In the genomic region with DNA sequence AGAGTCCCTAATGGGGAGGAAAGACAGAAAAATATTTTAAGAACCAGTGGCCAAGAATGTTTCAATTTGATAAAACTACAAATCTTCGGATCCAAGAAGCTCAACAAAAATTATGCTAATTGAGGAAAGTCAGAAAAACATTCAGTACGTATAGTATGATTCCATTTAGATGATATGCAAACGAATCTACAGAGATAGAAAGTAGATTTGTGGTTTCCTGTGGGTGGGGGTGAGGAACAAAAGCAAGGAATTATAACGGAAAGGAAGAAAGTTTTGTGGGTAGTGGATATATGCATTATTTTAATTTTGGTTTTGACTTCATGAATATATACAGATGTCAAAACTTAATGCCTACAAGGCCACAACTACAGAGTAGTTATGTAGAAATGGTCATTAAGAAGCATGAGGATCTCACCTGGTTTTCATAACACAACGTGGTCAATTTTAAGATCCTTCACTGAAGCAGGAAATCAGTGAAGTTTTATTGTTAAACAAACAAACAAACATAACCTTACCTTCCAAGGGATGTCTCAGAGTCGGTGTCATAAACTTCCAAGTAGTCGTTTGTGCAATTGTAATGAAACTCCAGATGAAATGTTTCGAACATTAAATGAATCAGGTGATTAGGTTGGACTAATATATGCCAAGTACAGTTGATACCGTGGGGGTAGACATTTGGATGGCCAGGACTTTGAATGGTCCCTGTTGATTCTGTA, we compare ENCODE assay signal across 18 cellular contexts.
A peak's percentile ranks its signal among the peaks of the same experiment; 100 is the strongest.
DNase-seq lines count a peak whose midpoint lies in the region; ATAC-seq and TF ChIP-seq lines count a peak whose summit lies in the region.
"Had no signal": no experiment of that assay in that cellular context is flagged by ENCODE, and none has a peak within 500 bp of the region (broad histone marks: within the 10 kb centered on the region; RNA-seq: fewer than 3 reads in every experiment).

No MANE protein-coding gene starts in this region.

- H3K27me3 Mint-ChIP-seq in activated T-cell treated with anti-CD3 and anti-CD28 coated beads, Interleukin-2, amount 50 U/mL, for 72 hours (ENCODE audit: low read depth): no peaks in the 10 kb centered on the region
- no peaks in the 10 kb centered on the region for H3K27me3 Mint-ChIP-seq in stimulated activated naive CD8-positive, alpha-beta T cell treated with anti-CD3 and anti-CD28 coated beads, Interleukin-15, Interleukin-2, amounts not matched to agents 100 ng/mL and 50 ng/mL, for 24 hours
- H3K27me3 Mint-ChIP-seq: memory B cell had no signal

- peaks cover 29% of the 10 kb centered on the region for H3K4me1 Mint-ChIP-seq in activated T-cell treated with anti-CD3 and anti-CD28 coated beads, Interleukin-2, amount 50 U/mL, for 72 hours (ENCODE audit: low read depth)
- H3K4me1 Mint-ChIP-seq in stimulated activated naive CD8-positive, alpha-beta T cell treated with anti-CD3 and anti-CD28 coated beads, Interleukin-15, Interleukin-2, amounts not matched to agents 100 ng/mL and 50 ng/mL, for 24 hours (ENCODE audit: low read depth): peaks cover 38% of the 10 kb centered on the region

- H3K27ac Mint-ChIP-seq in activated T-cell treated with anti-CD3 and anti-CD28 coated beads, Interleukin-2, amount 50 U/mL, for 72 hours: peak overlapping the region; percentile 60
- peak overlapping the region; percentile 28 for H3K27ac Mint-ChIP-seq in stimulated activated naive CD8-positive, alpha-beta T cell treated with anti-CD3 and anti-CD28 coated beads, Interleukin-15, Interleukin-2, amounts not matched to agents 100 ng/mL and 50 ng/mL, for 24 hours
- H3K27ac Mint-ChIP-seq: activated T-helper 1 cell treated with anti-CD3 and anti-CD28 coated beads, Interleukin-12 subunit alpha, Interleukin-12 subunit beta, Interleukin-2, Interleukin-4 antibody, amounts not matched to agents 30 ng/mL and 10 ng/mL and 1 ng/mL, durations not matched to agents 14 hours and 24 hours and 36 hours; memory B cell had no signal

- ATAC-seq in activated T-cell treated with anti-CD3 and anti-CD28 coated beads, Interleukin-2, amount 50 U/mL, for 72 hours (replicated peaks in 1 of 2): no peak
- ATAC-seq in Panc1: peak; percentile 54
- ATAC-seq in HG02885 (IDR thresholded peaks at IDR 0.05; ENCODE audit: poor library complexity, unreplicated experiment): no peak
- ATAC-seq: heart right ventricle had no signal

- H3K36me3 ChIP-seq in Panc1 (ENCODE audit: control insufficient read depth, insufficient read depth, low read length): no peaks in the 10 kb centered on the region
- H3K36me3 ChIP-seq: heart right ventricle, SJCRH30 had no signal

- no peak for TF ChIP-seq CTCF in Panc1 (IDR thresholded peaks at IDR 0.05)
- TF ChIP-seq CTCF in choroid plexus epithelial cell (conservative IDR thresholded peaks at IDR 0.05; ENCODE audit: low read depth, low read length): no peak

- H3K4me3 ChIP-seq in Panc1 (ENCODE audit: low read depth in 2 of 2, low read length in 2 of 2) (no peak overlapping the region), choroid plexus epithelial cell (ENCODE audit: low read depth, low read length) (no peak overlapping the region)
- H3K4me3 ChIP-seq: heart right ventricle, SJCRH30 had no signal

- no peaks in the 10 kb centered on the region for H3K36me3 Mint-ChIP-seq in activated T-cell treated with anti-CD3 and anti-CD28 coated beads, Interleukin-2, amount 50 U/mL, for 72 hours (ENCODE audit: insufficient read depth in 2 of 2)
- H3K36me3 Mint-ChIP-seq in stimulated activated naive CD8-positive, alpha-beta T cell treated with anti-CD3 and anti-CD28 coated beads, Interleukin-15, Interleukin-2, amounts not matched to agents 100 ng/mL and 50 ng/mL, for 24 hours (ENCODE audit: low read depth): peaks cover 29% of the 10 kb centered on the region

- no TSS peak for BruUV-seq in Panc1 (replicated peaks; lab: Mats Ljungman, UMichigan)

- no peaks in the 10 kb centered on the region for H3K27me3 ChIP-seq in Panc1 (ENCODE audit: control insufficient read depth, insufficient read depth, low read length)
- H3K27me3 ChIP-seq: heart right ventricle, SJCRH30 had no signal

- H3K9me3 Mint-ChIP-seq in activated T-cell treated with anti-CD3 and anti-CD28 coated beads, Interleukin-2, amount 50 U/mL, for 72 hours: no peaks in the 10 kb centered on the region
- no peaks in the 10 kb centered on the region for H3K9me3 Mint-ChIP-seq in stimulated activated naive CD8-positive, alpha-beta T cell treated with anti-CD3 and anti-CD28 coated beads, Interleukin-15, Interleukin-2, amounts not matched to agents 100 ng/mL and 50 ng/mL, for 24 hours
- H3K9me3 Mint-ChIP-seq: activated T-helper 1 cell treated with anti-CD3 and anti-CD28 coated beads, Interleukin-12 subunit alpha, Interleukin-12 subunit beta, Interleukin-2, Interleukin-4 antibody, amounts not matched to agents 30 ng/mL and 10 ng/mL and 1 ng/mL, durations not matched to agents 14 hours and 24 hours and 36 hours; memory B cell had no signal

- intact Hi-C loops in Panc1 (cut with micrococcal nuclease; ENCODE audit: unreplicated experiment): loop anchor here (10.0 kb wide), 2 partner anchors 107 to 157 kb away; a partner anchor contains a TSS

- in situ Hi-C loops in Panc1 (cut with HindIII; ENCODE audit: low pct_unique_long_range_greater_than_20kb, low sequenced_read_pairs): no loop called here

- DNase-seq in activated T-cell treated with anti-CD3 and anti-CD28 coated beads, Interleukin-2, amount 50 U/mL, for 72 hours: no peak
- DNase-seq in activated T-cell treated with anti-CD3 and anti-CD28 coated beads, Interleukin-2, amount 50 U/mL, for 48 hours: no peak
- DNase-seq in Panc1 (ENCODE audit: low read depth, low spot score): no peak
- peak; percentile 34 for DNase-seq in choroid plexus epithelial cell (ENCODE audit: low read depth)
- no peak for DNase-seq in hepatic stellate cell (ENCODE audit: low spot score)
- DNase-seq in germinal center (ENCODE audit: low spot score): no peak
- DNase-seq: activated CD4-positive, alpha-beta T cell treated with anti-CD3 and anti-CD28 coated beads for 48 hours; Calu3; GF-D8; heart right ventricle; NCI-H2029; NCI-H524; retina; SJCRH30 had no signal

- H3K4me3 Mint-ChIP-seq in activated T-cell treated with anti-CD3 and anti-CD28 coated beads, Interleukin-2, amount 50 U/mL, for 72 hours: peak overlapping the region in 1 of 2 donors; percentile 37
- peak overlapping the region; percentile 9 for H3K4me3 Mint-ChIP-seq in stimulated activated naive CD8-positive, alpha-beta T cell treated with anti-CD3 and anti-CD28 coated beads, Interleukin-15, Interleukin-2, amounts not matched to agents 100 ng/mL and 50 ng/mL, for 24 hours
- H3K4me3 Mint-ChIP-seq: activated T-helper 1 cell treated with anti-CD3 and anti-CD28 coated beads, Interleukin-12 subunit alpha, Interleukin-12 subunit beta, Interleukin-2, Interleukin-4 antibody, amounts not matched to agents 30 ng/mL and 10 ng/mL and 1 ng/mL, durations not matched to agents 14 hours and 24 hours and 36 hours; memory B cell had no signal

- peak overlapping the region; percentile 97 for H3K27ac ChIP-seq in Panc1 (ENCODE audit: low read length)
- H3K27ac ChIP-seq: heart right ventricle, SJCRH30 had no signal

- peaks cover 43% of the 10 kb centered on the region for H3K4me1 ChIP-seq in Panc1 (ENCODE audit: control insufficient read depth, insufficient read depth, low read length)

- CTCF ChIA-PET in Panc1 (lab: Charles Lee): no interaction called here

- POLR2A ChIA-PET in Panc1 (lab: Charles Lee): no interaction called here

- H3K9me3 ChIP-seq in Panc1 (ENCODE audit: control insufficient read depth, insufficient read depth, low read depth, low read length): peaks cover 13% of the 10 kb centered on the region; the same call in 1 of the 2 replicates
- H3K9me3 ChIP-seq: SJCRH30 had no signal
